Comparison of ENCODE assay signal across 1 cellular context in the genomic region with DNA sequence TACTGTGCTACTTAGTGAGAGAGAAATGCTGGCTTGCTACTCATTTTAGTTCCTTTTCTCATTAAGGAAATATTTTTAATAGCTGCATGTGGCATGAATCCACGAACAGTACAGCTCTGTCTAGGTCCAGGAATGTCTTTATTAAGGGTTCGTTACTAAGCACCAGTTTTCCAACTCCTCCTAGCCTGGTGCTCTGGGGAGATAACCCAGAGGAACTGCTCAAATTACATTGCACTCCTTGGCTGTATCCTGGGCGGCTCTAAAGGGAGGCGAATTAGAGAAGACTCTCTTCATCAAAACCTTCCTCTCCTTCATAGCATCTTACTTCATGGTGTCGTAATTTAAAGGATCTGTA.
TF ChIP-seq lines count a peak whose summit lies in the region.

No MANE protein-coding gene starts in this region.

TF ChIP-seq in SK-N-SH treated with all-trans-retinoic acid at 6 μM for 48 hours, 23 proteins besides CTCF, POLR2A, EP300 and RAD21 (continued from another document):
- TF ChIP-seq, protein P1, sequence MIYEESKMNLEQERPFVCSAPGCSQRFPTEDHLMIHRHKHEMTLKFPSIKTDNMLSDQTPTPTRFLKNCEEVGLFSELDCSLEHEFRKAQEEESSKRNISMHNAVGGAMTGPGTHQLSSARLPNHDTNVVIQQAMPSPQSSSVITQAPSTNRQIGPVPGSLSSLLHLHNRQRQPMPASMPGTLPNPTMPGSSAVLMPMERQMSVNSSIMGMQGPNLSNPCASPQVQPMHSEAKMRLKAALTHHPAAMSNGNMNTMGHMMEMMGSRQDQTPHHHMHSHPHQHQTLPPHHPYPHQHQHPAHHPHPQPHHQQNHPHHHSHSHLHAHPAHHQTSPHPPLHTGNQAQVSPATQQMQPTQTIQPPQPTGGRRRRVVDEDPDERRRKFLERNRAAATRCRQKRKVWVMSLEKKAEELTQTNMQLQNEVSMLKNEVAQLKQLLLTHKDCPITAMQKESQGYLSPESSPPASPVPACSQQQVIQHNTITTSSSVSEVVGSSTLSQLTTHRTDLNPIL (CRISPR knock-in tag; IDR thresholded peaks at IDR 0.05; ENCODE audit: low read depth) = no peak
